8 cellular contexts compared by ENCODE assay signal in genomic region chr1:153677718-153678518, GRCh38. TPM values are rescaled to one million over a fixed set of nuclear protein-coding genes. Genes with fewer than 3 reads are reported as not detected.
DNase-seq lines count a peak whose midpoint lies in the region; ATAC-seq and TF ChIP-seq lines count a peak whose summit lies in the region.

No MANE protein-coding gene starts in this region.

- no peak overlapping the region for H3K27ac Mint-ChIP-seq in CD4-positive, CD25-positive, alpha-beta regulatory T cell
- no peak overlapping the region for H3K27ac Mint-ChIP-seq in activated naive CD8-positive, alpha-beta T cell

- DNase-seq in CD4-positive, CD25-positive, alpha-beta regulatory T cell, result peak; percentile 20 to 65 (median 50)
- DNase-seq in HEK293T (ENCODE audit: extremely low spot score) (peak; percentile 77), Peyer's patch (peak in 2 of 3 donors; percentile 41 to 70), heart left ventricle (peak in 4 of 5 donors; percentile 50 to 71 (median 52)), epidermal melanocyte (ENCODE audit: insufficient read length, low spot score) (no peak)

- intact Hi-C loops in heart left ventricle (cut with DNase I), result loop anchor here (1.0 to 10.0 kb wide), 18 partner anchors 49 to 309 kb away; partner anchors contain the start of genes RAB13 (in 8 of the 10), INTS3 (in 2 of the 10), CREB3L4 (in 1 of the 10) and DENND4B (in 1 of the 10)

- 2 to 3% (median 3%) methylated on average over 27 to 29 of the region's 29 CpGs for WGBS in heart left ventricle, 4 donors

- H3K4me3 Mint-ChIP-seq in CD4-positive, CD25-positive, alpha-beta regulatory T cell, result peak overlapping the region; percentile 69 to 85 (median 79)
- peak overlapping the region; percentile 76 for H3K4me3 Mint-ChIP-seq in activated naive CD8-positive, alpha-beta T cell

- TF ChIP-seq CTCF in Peyer's patch (IDR thresholded peaks at IDR 0.05) (peak; percentile 52 to 85 (median 70)), heart left ventricle (IDR thresholded peaks at IDR 0.05) (peak; percentile 82 to 96 (median 93)), parathyroid adenoma (IDR thresholded peaks at IDR 0.05) (peak; percentile 69)

- H3K9me3 Mint-ChIP-seq in CD4-positive, CD25-positive, alpha-beta regulatory T cell, result no peaks in the 10 kb centered on the region
- no peaks in the 10 kb centered on the region for H3K9me3 Mint-ChIP-seq in activated naive CD8-positive, alpha-beta T cell (ENCODE audit: low read depth)

- H3K36me3 ChIP-seq in CD4-positive, CD25-positive, alpha-beta regulatory T cell (ENCODE audit: control insufficient read depth, insufficient read depth, low read length), result no peaks in the 10 kb centered on the region
- H3K36me3 ChIP-seq in Peyer's patch (no peaks in the 10 kb centered on the region), heart left ventricle (peaks cover 0 to 15% (median 0%) of the 10 kb centered on the region in 9 donors), parathyroid adenoma (ENCODE audit: control insufficient read depth, insufficient read depth, low read length) (no peaks in the 10 kb centered on the region)

- H3K9me3 ChIP-seq in CD4-positive, CD25-positive, alpha-beta regulatory T cell (ENCODE audit: control insufficient read depth in 2 of 2, low read length in 2 of 2), result no peaks in the 10 kb centered on the region
- H3K9me3 ChIP-seq in Peyer's patch, result no peaks in the 10 kb centered on the region
- no peaks in the 10 kb centered on the region for H3K9me3 ChIP-seq in heart left ventricle
- H3K9me3 ChIP-seq in parathyroid adenoma (ENCODE audit: control insufficient read depth, low read length), result no peaks in the 10 kb centered on the region

- H3K27ac ChIP-seq in CD4-positive, CD25-positive, alpha-beta regulatory T cell (ENCODE audit: insufficient read depth, low read length, poor library complexity, severe bottlenecking), result no peak overlapping the region
- peak overlapping the region in 2 of 4 donors; percentile 39 to 49 for H3K27ac ChIP-seq in Peyer's patch
- H3K27ac ChIP-seq in heart left ventricle, result peak overlapping the region in 11 of 12 donors; percentile 3 to 83 (median 68)
- no peak overlapping the region for H3K27ac ChIP-seq in parathyroid adenoma

- H3K4me1 ChIP-seq in CD4-positive, CD25-positive, alpha-beta regulatory T cell (ENCODE audit: control insufficient read depth, insufficient read depth, low read length, poor library complexity, severe bottlenecking), result peaks cover 29% of the 10 kb centered on the region
- peaks cover 3 to 25% (median 19%) of the 10 kb centered on the region in 4 donors for H3K4me1 ChIP-seq in Peyer's patch
- H3K4me1 ChIP-seq in heart left ventricle, result peaks cover 0 to 26% (median 19%) of the 10 kb centered on the region in 12 donors
- H3K4me1 ChIP-seq in parathyroid adenoma, result no peaks in the 10 kb centered on the region

- TF ChIP-seq POLR2A in Peyer's patch (IDR thresholded peaks at IDR 0.05) (no peak), heart left ventricle (IDR thresholded peaks at IDR 0.05) (no peak)

- H3K27me3 Mint-ChIP-seq in CD4-positive, CD25-positive, alpha-beta regulatory T cell, result peaks cover 61% of the 10 kb centered on the region
- peaks cover 26% of the 10 kb centered on the region for H3K27me3 Mint-ChIP-seq in activated naive CD8-positive, alpha-beta T cell

- peak overlapping the region; percentile 64 for H2AFZ ChIP-seq in parathyroid adenoma

- no peaks in the 10 kb centered on the region for H3K36me3 Mint-ChIP-seq in CD4-positive, CD25-positive, alpha-beta regulatory T cell
- H3K36me3 Mint-ChIP-seq in activated naive CD8-positive, alpha-beta T cell, result no peaks in the 10 kb centered on the region

- no peaks in the 10 kb centered on the region for H3K79me2 ChIP-seq in parathyroid adenoma

- H3K4me2 ChIP-seq in parathyroid adenoma (ENCODE audit: low read length), result peak overlapping the region; percentile 81

- CTCF ChIA-PET in HEK293T (lab: Yijun Ruan, JAX), result interaction anchor here (0.9 to 1.9 kb wide), 6 partner anchors 51 to 325 kb away, joined by 3 to 12 read pairs (median 4); partner anchors contain the start of genes RAB13 and S100A13

- ATAC-seq in CD4-positive, CD25-positive, alpha-beta regulatory T cell (ENCODE audit: low read depth in 2 of 2), result peak; percentile 26 to 57
- ATAC-seq in heart left ventricle, result peak; percentile 44 to 78 (median 67)
- no peak for ATAC-seq in GM21737 (IDR thresholded peaks at IDR 0.05; ENCODE audit: unreplicated experiment)

- H3K4me3 ChIP-seq in CD4-positive, CD25-positive, alpha-beta regulatory T cell (ENCODE audit: low read depth, low read length), result peak overlapping the region; percentile 32
- H3K4me3 ChIP-seq in Peyer's patch, result peak overlapping the region; percentile 24 to 60 (median 47)
- H3K4me3 ChIP-seq in heart left ventricle, result peak overlapping the region; percentile 35 to 76 (median 60)
- H3K4me3 ChIP-seq in parathyroid adenoma (ENCODE audit: low read depth, low read length), result peak overlapping the region; percentile 52

- H3K27me3 ChIP-seq in CD4-positive, CD25-positive, alpha-beta regulatory T cell (ENCODE audit: control insufficient read depth, insufficient read depth, low read length), result peaks cover 21% of the 10 kb centered on the region
- H3K27me3 ChIP-seq in Peyer's patch (peaks cover 0 to 22% of the 10 kb centered on the region in 2 donors), heart left ventricle (peaks cover 0 to 28% (median 7%) of the 10 kb centered on the region in 9 donors), parathyroid adenoma (ENCODE audit: control insufficient read depth, insufficient read depth, low read length) (no peaks in the 10 kb centered on the region)

- POLR2A ChIA-PET in HEK293T (lab: Yijun Ruan, JAX), result interaction anchor here (0.8 to 1.2 kb wide), 3 partner anchors 50 to 312 kb away, joined by 3 to 7 read pairs (median 6); partner anchors contain the start of gene INTS3

- peaks cover 3 to 25% (median 9%) of the 10 kb centered on the region in 4 donors for H3K4me1 Mint-ChIP-seq in CD4-positive, CD25-positive, alpha-beta regulatory T cell
- H3K4me1 Mint-ChIP-seq in activated naive CD8-positive, alpha-beta T cell (ENCODE audit: low read depth), result peaks cover 19% of the 10 kb centered on the region

- no peak overlapping the region for H3K9ac ChIP-seq in parathyroid adenoma

TF ChIP-seq in HEK293T, 16 proteins besides CTCF, POLR2A, EP300 and RAD21:
- TF ChIP-seq FOXM1 (IDR thresholded peaks at IDR 0.05; ENCODE audit: borderline replicate concordance) (no peak), FOXK2 (IDR thresholded peaks at IDR 0.05) (no peak), LEF1 (IDR thresholded peaks at IDR 0.05; ENCODE audit: borderline replicate concordance) (no peak), TARDBP (IDR thresholded peaks at IDR 0.05) (no peak), HDGF (IDR thresholded peaks at IDR 0.05; ENCODE audit: borderline replicate concordance) (no peak), BHLHE40 (IDR thresholded peaks at IDR 0.05; ENCODE audit: borderline replicate concordance) (no peak), PKNOX1 (IDR thresholded peaks at IDR 0.05) (no peak)

RNA-seq across cellular contexts. Expression of gene NPR1, which starts 0.6 kb away (rescaled TPM):
- not detected for total RNA-seq in CD4-positive, CD25-positive, alpha-beta regulatory T cell
- polyA plus RNA-seq in CD4-positive, CD25-positive, alpha-beta regulatory T cell, result not detected
- total RNA-seq in Peyer's patch, result 10 to 100 TPM in 2 of 4 donors, 1 to 10 TPM in 2; 5.0 to 17.3 (median 10.9) TPM
- 10 to 100 TPM in 6 of 9 donors, 1 to 10 TPM in 3; 7.1 to 26.9 (median 12.0) TPM for total RNA-seq in heart left ventricle
- 10 to 100 TPM; 12.2 to 26.6 TPM for polyA plus RNA-seq in heart left ventricle

RNA-seq across cellular contexts. Expression of gene ILF2, which starts 7.1 kb away (rescaled TPM):
- total RNA-seq in CD4-positive, CD25-positive, alpha-beta regulatory T cell, result 127 TPM
- 100 to 1,000 TPM; 133 to 162 (median 150) TPM for polyA plus RNA-seq in CD4-positive, CD25-positive, alpha-beta regulatory T cell
- total RNA-seq in Peyer's patch (10 to 100 TPM; 31.4 to 67.7 (median 47.2) TPM), heart left ventricle (10 to 100 TPM; 65.0 to 92.3 (median 74.2) TPM)
- 100 to 1,000 TPM in 1 of 2 donors, 10 to 100 TPM in 1; 22.1 to 163 TPM for polyA plus RNA-seq in heart left ventricle

RNA-seq across cellular contexts. Expression of gene SNAPIN, which starts 19.4 kb away (rescaled TPM):
- total RNA-seq in CD4-positive, CD25-positive, alpha-beta regulatory T cell, result 21.5 TPM
- polyA plus RNA-seq in CD4-positive, CD25-positive, alpha-beta regulatory T cell, result 100 to 1,000 TPM in 1 of 4 donors, 10 to 100 TPM in 3; 84.9 to 120 (median 93.7) TPM
- total RNA-seq in Peyer's patch, result 10 to 100 TPM; 15.4 to 29.7 (median 28.1) TPM
- 10 to 100 TPM; 53.7 to 88.7 (median 70.8) TPM for total RNA-seq in heart left ventricle
- 10 to 100 TPM; 57.7 to 58.9 TPM for polyA plus RNA-seq in heart left ventricle

RNA-seq across cellular contexts. Expression of gene CHTOP, which starts 44.1 kb away (rescaled TPM):
- total RNA-seq in CD4-positive, CD25-positive, alpha-beta regulatory T cell, result 85.1 TPM
- polyA plus RNA-seq in CD4-positive, CD25-positive, alpha-beta regulatory T cell, result 10 to 100 TPM; 57.5 to 73.1 (median 65.8) TPM
- total RNA-seq in Peyer's patch (10 to 100 TPM; 53.8 to 80.8 (median 68.7) TPM), heart left ventricle (10 to 100 TPM; 48.4 to 92.0 (median 67.7) TPM)
- 10 to 100 TPM; 72.9 to 73.4 TPM for polyA plus RNA-seq in heart left ventricle

RNA-seq across cellular contexts. Expression of gene S100A1, which starts 49.7 kb away (rescaled TPM):
- not detected for total RNA-seq in CD4-positive, CD25-positive, alpha-beta regulatory T cell
- not detected for polyA plus RNA-seq in CD4-positive, CD25-positive, alpha-beta regulatory T cell
- total RNA-seq in Peyer's patch, result not detected
- total RNA-seq in heart left ventricle, result 1,000 to 10,000 TPM; 1,023 to 2,291 (median 2,114) TPM
- polyA plus RNA-seq in heart left ventricle, result 1,000 to 10,000 TPM in 1 of 2 donors, 100 to 1,000 TPM in 1; 752 to 3,565 TPM

Comparison
In these comparisons a context has a peak if more than half of its experiments do, and no peak if none do; other contexts are left out.
1. H3K27ac ChIP-seq: peak in heart left ventricle (11 of 12); none in CD4-positive, CD25-positive, alpha-beta regulatory T cell (single experiment) and parathyroid adenoma (single experiment).
2. Peak in every context shown above with its lines, with median percentiles within 50 percentile points of each other: H3K4me3 ChIP-seq and CTCF ChIP-seq.